ENCODE assay signal across 30 cellular contexts in genomic region chr6:163334264-163334663, GRCh38.
DNase-seq lines count a peak whose midpoint lies in the region; ATAC-seq, FAIRE-seq and TF ChIP-seq lines count a peak whose summit lies in the region.
"Had no signal": no experiment of that assay in that cellular context is flagged by ENCODE, and none has a peak within 500 bp of the region (broad histone marks: within the 10 kb centered on the region; RNA-seq: fewer than 3 reads in every experiment).

No MANE protein-coding gene starts in this region.

- BruUV-seq in K562 (replicated peaks; lab: Mats Ljungman, UMichigan) = no TSS peak

- TF ChIP-seq EP300 in K562 (IDR thresholded peaks at IDR 0.05; ENCODE audit: low read length) (no peak), sigmoid colon (IDR thresholded peaks at IDR 0.05) (no peak)

- H3K79me2 ChIP-seq in K562 (ENCODE audit: control insufficient read depth, insufficient read depth, low read length) = no peaks in the 10 kb centered on the region

- in situ Hi-C loops in K562 (cut with MboI) = no loop called here

- no peak overlapping the region for H3K9ac ChIP-seq in K562 (ENCODE audit: insufficient read depth in 1 of 2, low read depth in 2 of 2, low read length in 2 of 2)
- H3K9ac ChIP-seq: BLaER1 treated with 17β-estradiol and CSF1 and Interleukin-3, amounts not matched to agents 10 nM and 100 nM had no signal

- peak; percentile 73 for DNase-seq in MV-4-11 (lab: John Stamatoyannopoulos, UW)
- DNase-seq in K562 (ENCODE audit: extremely low read depth in 1 of 4, low spot score in 3 of 4) = no peak
- DNase-seq in left ventricle myocardium superior = no peak
- peak; percentile 83 for DNase-seq in sigmoid colon
- DNase-seq in NCI-H748 (lab: John Stamatoyannopoulos, UW; ENCODE audit: unreplicated experiment) = no peak
- no peak for DNase-seq in aorta
- DNase-seq: activated CD4-positive, alpha-beta T cell treated with anti-CD3 and anti-CD28 coated beads for 1 hour; activated CD8-positive, alpha-beta T cell treated with anti-CD3 and anti-CD28 coated beads, Interleukin-2, amount 10 ng/mL, durations not matched to agents 7 days and 5 days; activated gamma-delta T cell; activated T-cell treated with anti-CD3 and anti-CD28 coated beads for 4 hours; Caco-2; colonic mucosa; DND-41; H7; IMR-90; mammary epithelial cell; NCI-H1436; SJCRH30; stimulated activated CD4-positive, alpha-beta T cell treated with anti-CD3 and anti-CD28 coated beads, Interleukin-1b, Interleukin-23, amount 100 ng/mL, for 48 hours; T-helper 1 cell; testis had no signal

- TF ChIP-seq POLR2A in K562 (conservative IDR thresholded peaks at IDR 0.05) (no peak), sigmoid colon (IDR thresholded peaks at IDR 0.05) (no peak)

- H3K4me1 ChIP-seq in K562 (replicated peaks in 1 of 2; ENCODE audit: control insufficient read depth in 2 of 2, insufficient read depth in 2 of 2, low read length in 2 of 2) (peaks cover 5 to 9% of the 10 kb centered on the region in 2 experiments; a peak in 3 of 5 replicates), sigmoid colon (peaks cover 0 to 18% (median 8%) of the 10 kb centered on the region in 4 donors), aorta (ENCODE audit: control insufficient read depth in 1 of 2, insufficient read depth in 2 of 2, low read length in 2 of 2) (no peaks in the 10 kb centered on the region)
- H3K4me1 ChIP-seq: Caco-2, colonic mucosa, prostate gland, testis had no signal

- TF ChIP-seq CTCF in K562 (IDR thresholded peaks at IDR 0.05 in 2 of 3, conservative IDR thresholded peaks at IDR 0.05 in 1 of 3; ENCODE audit: insufficient read depth in 2 of 3, low read depth in 1 of 3, low read length in 3 of 3) = no peak
- no peak for TF ChIP-seq CTCF in sigmoid colon (IDR thresholded peaks at IDR 0.05)

- H3K4me3 ChIP-seq in K562 = no peak overlapping the region
- H3K4me3 ChIP-seq in sigmoid colon = no peak overlapping the region
- H3K4me3 ChIP-seq in aorta (ENCODE audit: low read length in 2 of 2) = no peak overlapping the region
- H3K4me3 ChIP-seq: BLaER1 treated with 17β-estradiol and CSF1 and Interleukin-3, amounts not matched to agents 10 nM and 100 nM; colonic mucosa; esophagus muscularis mucosa; prostate gland; SJCRH30; skin epidermis; testis had no signal

- no peak for FAIRE-seq in K562 (lab: Jason Lieb, UNC)
- FAIRE-seq: keratinocyte, TTC549 had no signal

- peaks cover 9 to 59% of the 10 kb centered on the region in 2 experiments; a peak in 4 of 5 replicates for H3K27me3 ChIP-seq in K562 (ENCODE audit: control insufficient read depth in 2 of 2, insufficient read depth in 2 of 2, low read length in 2 of 2)
- H3K27me3 ChIP-seq in sigmoid colon = no peaks in the 10 kb centered on the region
- no peaks in the 10 kb centered on the region for H3K27me3 ChIP-seq in aorta (ENCODE audit: control insufficient read depth in 1 of 2, insufficient read depth in 2 of 2, low read length in 1 of 2)
- H3K27me3 ChIP-seq: BLaER1 treated with 17β-estradiol and CSF1 and Interleukin-3, amounts not matched to agents 10 nM and 100 nM; colonic mucosa; esophagus muscularis mucosa; SJCRH30; testis had no signal

- no peaks in the 10 kb centered on the region for H3K9me1 ChIP-seq in K562 (ENCODE audit: control insufficient read depth, insufficient read depth, low read length)

- WGBS in K562 (ENCODE audit: insufficient coverage, low coverage, missing lambda C conversion rate) = 8% methylated on average over 11 of the region's 11 CpGs
- WGBS in sigmoid colon, 2 donors = 69 to 79% methylated on average over 11 of the region's 11 CpGs
- WGBS in aorta, 2 donors = 87 to 90% methylated on average over 11 of the region's 11 CpGs

- H4K20me1 ChIP-seq in K562 (replicated peaks; ENCODE audit: control insufficient read depth, insufficient read depth, low read length) = no peaks in the 10 kb centered on the region; the same call in 1 of the 2 replicates
- H4K20me1 ChIP-seq: BLaER1 treated with 17β-estradiol and CSF1 and Interleukin-3, amounts not matched to agents 10 nM and 100 nM had no signal

- H3K9me3 ChIP-seq in K562 (replicated peaks; ENCODE audit: control insufficient read depth, insufficient read depth, low read depth, low read length) (no peaks in the 10 kb centered on the region), sigmoid colon (no peaks in the 10 kb centered on the region), aorta (ENCODE audit: control insufficient read depth, low read length) (no peaks in the 10 kb centered on the region)
- H3K9me3 ChIP-seq: BLaER1 treated with 17β-estradiol and CSF1 and Interleukin-3, amounts not matched to agents 10 nM and 100 nM; Caco-2; colonic mucosa; esophagus muscularis mucosa; neutrophil; prostate gland; SJCRH30; testis had no signal

- TF ChIP-seq RAD21 in K562 (CRISPR knock-in tag; conservative IDR thresholded peaks at IDR 0.05 in 1 of 2, IDR thresholded peaks at IDR 0.05 in 1 of 2) = no peak

- H3K27ac ChIP-seq in K562 (ENCODE audit: extremely low read depth, low read depth, low read length) (no peak overlapping the region), sigmoid colon (peak overlapping the region in 2 of 4 donors; percentile 8 to 61), aorta (ENCODE audit: low read depth in 1 of 2, low read length in 2 of 2) (no peak overlapping the region)
- H3K27ac ChIP-seq: BLaER1 treated with 17β-estradiol and CSF1 and Interleukin-3, amounts not matched to agents 10 nM and 100 nM; colonic mucosa; neutrophil; SJCRH30; skin epidermis; testis had no signal

- intact Hi-C loops in K562 (cut with micrococcal nuclease) = no loop called here
- intact Hi-C loops in left ventricle myocardium superior (cut with micrococcal nuclease) = no loop called here
- intact Hi-C loops in sigmoid colon (cut with DNase I) = no loop called here
- intact Hi-C loops in aorta (cut with DNase I) = no loop called here

- ATAC-seq in K562 = no peak
- peak; percentile 7 for ATAC-seq in left ventricle myocardium superior
- ATAC-seq in HG03095 (IDR thresholded peaks at IDR 0.05; ENCODE audit: unreplicated experiment) = no peak
- no peak for ATAC-seq in GM19324 (IDR thresholded peaks at IDR 0.05; ENCODE audit: low FRiP score, unreplicated experiment)
- no peak for ATAC-seq in aorta (ENCODE audit: low FRiP score)
- ATAC-seq: activated CD8-positive, alpha-beta T cell treated with anti-CD3 and anti-CD28 coated beads, Interleukin-2, amount 10 ng/mL, durations not matched to agents 7 days and 5 days had no signal

- H3K4me2 ChIP-seq in K562 (ENCODE audit: insufficient read depth, low read length) = no peak overlapping the region

- H3K36me3 ChIP-seq in K562 (ENCODE audit: control insufficient read depth, insufficient read depth, low read length) (no peaks in the 10 kb centered on the region), sigmoid colon (no peaks in the 10 kb centered on the region), aorta (ENCODE audit: control insufficient read depth in 1 of 2, insufficient read depth in 2 of 2, low read length in 1 of 2) (no peaks in the 10 kb centered on the region)
- H3K36me3 ChIP-seq: BLaER1 treated with 17β-estradiol and CSF1 and Interleukin-3, amounts not matched to agents 10 nM and 100 nM; colonic mucosa; esophagus muscularis mucosa; neutrophil; prostate gland; SJCRH30 had no signal

- CTCF ChIA-PET in K562 (lab: Yijun Ruan, JAX; ENCODE audit: low intra/inter-chr PET ratio) = no interaction called here

- POLR2A ChIA-PET in K562 (lab: Yijun Ruan, JAX) = no interaction called here

- H2AFZ ChIP-seq in K562 (ENCODE audit: low read depth, low read length) = peak overlapping the region; percentile 28

TF ChIP-seq in K562, 482 proteins besides CTCF, POLR2A, EP300 and RAD21:
- TF ChIP-seq CEBPB (tag; IDR thresholded peaks at IDR 0.05) (peak; percentile 52), NONO (IDR thresholded peaks at IDR 0.05; ENCODE audit: low read depth in 2 of 2, low read length in 1 of 2) (no peak)

Comparison
In these comparisons a context has a peak if more than half of its experiments do, and no peak if none do; other contexts are left out.
1. DNase-seq: peak in MV-4-11 (single experiment) and sigmoid colon (single experiment); none in K562 (0 of 4), left ventricle myocardium superior (single experiment), NCI-H748 (single experiment) and aorta (0 of 2).